ENCODE assay signal across 8 cellular contexts in the genomic region with DNA sequence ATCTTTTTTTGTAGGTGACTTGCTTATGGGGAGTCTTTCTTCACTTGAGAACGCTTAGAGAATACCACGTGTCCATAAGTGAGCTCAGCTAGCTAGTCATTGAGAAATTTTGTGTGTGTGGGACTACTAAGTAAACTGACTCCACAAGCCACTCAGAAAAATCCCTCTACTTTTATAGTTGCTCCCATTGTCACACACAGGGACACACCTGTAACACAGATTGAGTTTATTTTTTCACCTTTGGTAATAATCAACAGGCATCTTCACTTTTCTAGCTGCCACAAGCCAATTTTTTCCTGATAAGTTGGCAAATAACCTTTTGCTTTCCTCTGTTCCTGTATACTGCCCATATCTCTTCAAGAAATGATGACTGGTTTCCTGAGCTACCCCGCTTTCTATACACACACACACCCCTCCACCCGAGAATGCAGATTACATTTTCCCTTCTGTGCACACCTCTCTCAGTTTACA. TPM values are rescaled to one million over a fixed set of nuclear protein-coding genes. Genes with fewer than 3 reads are reported as not detected.
DNase-seq lines count a peak whose midpoint lies in the region; ATAC-seq, FAIRE-seq and TF ChIP-seq lines count a peak whose summit lies in the region.

No MANE protein-coding gene starts in this region.

- BruUV-seq in Panc1 (replicated peaks; lab: Mats Ljungman, UMichigan) = no TSS peak

- DNase-seq in AG08396 (ENCODE audit: low spot score) = peak; percentile 31
- no peak for DNase-seq in GM12891 (ENCODE audit: insufficient read length, low spot score)
- no peak for DNase-seq in Panc1 (ENCODE audit: low read depth, low spot score)
- DNase-seq in GOT3 (lab: John Stamatoyannopoulos, UW) = no peak

- peaks cover 46% of the 10 kb centered on the region for H3K36me3 Mint-ChIP-seq in dendritic cell treated with granulocyte-macrophage colony-stimulating factor and Interleukin-4, amounts not matched to agents 40 ng/mL and 50 ng/mL, for 4 days (ENCODE audit: low read depth)

- in situ Hi-C loops in Panc1 (cut with HindIII; ENCODE audit: low pct_unique_long_range_greater_than_20kb, low sequenced_read_pairs) = no loop called here

- H3K4me3 ChIP-seq in Panc1 (ENCODE audit: low read depth in 2 of 2, low read length in 2 of 2) (peak overlapping the region; percentile 87 to 93), muscle layer of colon (ENCODE audit: low read depth in 1 of 2, low read length in 2 of 2) (peak overlapping the region; percentile 37 to 38)

- H3K9me3 Mint-ChIP-seq in dendritic cell treated with granulocyte-macrophage colony-stimulating factor and Interleukin-4, amounts not matched to agents 40 ng/mL and 50 ng/mL, for 4 days = no peaks in the 10 kb centered on the region

- H3K9ac ChIP-seq in muscle layer of colon (ENCODE audit: low read length) = no peak overlapping the region

- H3K9me3 ChIP-seq in Panc1 (ENCODE audit: control insufficient read depth, insufficient read depth, low read depth, low read length) (no peaks in the 10 kb centered on the region), muscle layer of colon (ENCODE audit: low read length) (no peaks in the 10 kb centered on the region)

- peaks cover 22% of the 10 kb centered on the region for H3K4me1 Mint-ChIP-seq in dendritic cell treated with granulocyte-macrophage colony-stimulating factor and Interleukin-4, amounts not matched to agents 40 ng/mL and 50 ng/mL, for 4 days (ENCODE audit: low read depth)

- POLR2A ChIA-PET in Panc1 (lab: Charles Lee) = interaction anchor here (0.7 kb wide), 1 partner anchor 9 kb away, joined by 4 read pairs; no protein-coding TSS in a partner anchor

- no peak for TF ChIP-seq POLR2A in GM12891 (IDR thresholded peaks at IDR 0.05; ENCODE audit: low read depth, low read length)

- no peak for TF ChIP-seq CTCF in Panc1 (IDR thresholded peaks at IDR 0.05)

- FAIRE-seq in GM12891 (lab: Jason Lieb, UNC) = peak; percentile 28

- H3K27ac Mint-ChIP-seq in dendritic cell treated with granulocyte-macrophage colony-stimulating factor and Interleukin-4, amounts not matched to agents 40 ng/mL and 50 ng/mL, for 4 days = peak overlapping the region; percentile 0

- no peaks in the 10 kb centered on the region for H3K27me3 Mint-ChIP-seq in dendritic cell treated with granulocyte-macrophage colony-stimulating factor and Interleukin-4, amounts not matched to agents 40 ng/mL and 50 ng/mL, for 4 days

- H3K27me3 ChIP-seq in Panc1 (ENCODE audit: control insufficient read depth, insufficient read depth, low read length) = no peaks in the 10 kb centered on the region
- H3K27me3 ChIP-seq in muscle layer of colon (ENCODE audit: control insufficient read depth in 1 of 2, insufficient read depth in 2 of 2, low read length in 2 of 2) = no peaks in the 10 kb centered on the region

- H3K36me3 ChIP-seq in Panc1 (ENCODE audit: control insufficient read depth, insufficient read depth, low read length) (peaks cover 52% of the 10 kb centered on the region), muscle layer of colon (ENCODE audit: insufficient read depth, low read length) (no peaks in the 10 kb centered on the region)

- H3K27ac ChIP-seq in Panc1 (ENCODE audit: low read length) = peak overlapping the region; percentile 100
- no peak overlapping the region for H3K27ac ChIP-seq in muscle layer of colon (ENCODE audit: low read depth, low read length)

- H3K4me3 Mint-ChIP-seq in dendritic cell treated with granulocyte-macrophage colony-stimulating factor and Interleukin-4, amounts not matched to agents 40 ng/mL and 50 ng/mL, for 4 days = peak overlapping the region; percentile 71

- no peak for ATAC-seq in Panc1
- no peak for ATAC-seq in GM18873 (IDR thresholded peaks at IDR 0.05; ENCODE audit: low FRiP score, unreplicated experiment)
- no peak for ATAC-seq in activated CD4-positive, CD25-positive, alpha-beta regulatory T cell treated with anti-CD3 and anti-CD28 coated beads, Interleukin-2, amount 50 U/mL, for 24 hours

- CTCF ChIA-PET in Panc1 (lab: Charles Lee) = interaction anchor here (0.8 to 1.4 kb wide), 2 partner anchors 83 to 185 kb away, joined by 3 to 7 read pairs; no protein-coding TSS in a partner anchor

- intact Hi-C loops in Panc1 (cut with micrococcal nuclease; ENCODE audit: unreplicated experiment) = loop anchor here (2.0 to 5.0 kb wide), 2 partner anchors 35 to 66 kb away; no protein-coding TSS in a partner anchor
- intact Hi-C loops in dendritic cell treated with granulocyte-macrophage colony-stimulating factor and Interleukin-4, amounts not matched to agents 40 ng/mL and 50 ng/mL, for 4 days (cut with micrococcal nuclease) = loop anchor here (2.0 to 5.0 kb wide), 2 partner anchors 35 to 82 kb away; no protein-coding TSS in a partner anchor

- H3K4me1 ChIP-seq in Panc1 (ENCODE audit: control insufficient read depth, insufficient read depth, low read length) = peaks cover 35% of the 10 kb centered on the region
- peaks cover 35% of the 10 kb centered on the region for H3K4me1 ChIP-seq in muscle layer of colon (ENCODE audit: insufficient read depth, low read length)

TF ChIP-seq in GM12891, 5 proteins besides CTCF, POLR2A, EP300 and RAD21:
- TF ChIP-seq SPI1 (IDR thresholded peaks at IDR 0.05; ENCODE audit: low read depth, low read length) (no peak), PAX5 (IDR thresholded peaks at IDR 0.05; ENCODE audit: insufficient read depth, low read length, severe bottlenecking) (no peak), POU2F2 (IDR thresholded peaks at IDR 0.05; ENCODE audit: low read depth, low read length) (no peak), TAF1 (IDR thresholded peaks at IDR 0.05; ENCODE audit: low read depth, low read length) (no peak), POLR2AphosphoS5 (IDR thresholded peaks at IDR 0.05; ENCODE audit: low read depth, low read length) (no peak)

RNA-seq across cellular contexts. Expression of a gene that starts 4.5 kb away (rescaled TPM):
- 5.0 TPM for polyA plus RNA-seq in GM12891 (2012; ENCODE audit: low read depth, missing spikeins)
- total RNA-seq in Panc1 (2021; ENCODE audit: unreplicated experiment) = 43.1 TPM
- 16.4 TPM for polyA plus RNA-seq in Panc1 (2012; ENCODE audit: insufficient read length)
